1 cellular context compared by ENCODE assay signal in the genomic region with DNA sequence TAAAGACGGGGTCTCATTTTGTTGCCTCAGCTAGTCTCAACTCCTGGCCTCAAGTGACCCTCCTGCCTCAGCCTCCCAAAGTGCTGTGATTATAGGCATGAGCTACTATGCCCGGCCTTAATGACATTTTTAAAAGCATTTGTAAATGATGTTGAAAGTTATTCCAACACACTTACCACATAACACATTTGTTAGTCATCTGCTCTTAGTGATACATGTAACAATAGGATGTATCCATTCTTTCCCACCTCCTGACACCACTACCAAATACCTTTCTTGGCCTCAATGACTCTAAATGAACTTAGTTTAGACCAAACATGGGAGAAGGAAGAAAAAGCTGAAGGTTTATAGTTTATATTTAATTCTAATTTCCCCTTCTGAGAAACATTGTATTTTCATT.
TF ChIP-seq lines count a peak whose summit lies in the region.

No MANE protein-coding gene starts in this region.

TF ChIP-seq in IMR-90, 13 proteins besides CTCF, POLR2A, EP300 and RAD21:
- TF ChIP-seq CEBPB (IDR thresholded peaks at IDR 0.05; ENCODE audit: low read depth, low read length), result no peak
- TF ChIP-seq MAZ (IDR thresholded peaks at IDR 0.05; ENCODE audit: borderline replicate concordance, low read depth, low read length), result no peak
- TF ChIP-seq RFX5 (IDR thresholded peaks at IDR 0.05; ENCODE audit: low read depth, low read length), result no peak
- peak; percentile 27; the same call in 1 of the 2 replicates for TF ChIP-seq FOS (IDR thresholded peaks at IDR 0.05; ENCODE audit: low read depth, low read length)
- no peak for TF ChIP-seq RCOR1 (IDR thresholded peaks at IDR 0.05; ENCODE audit: insufficient replicate concordance, low read length)
